ENCODE assay signal across 10 cellular contexts in the genomic region with DNA sequence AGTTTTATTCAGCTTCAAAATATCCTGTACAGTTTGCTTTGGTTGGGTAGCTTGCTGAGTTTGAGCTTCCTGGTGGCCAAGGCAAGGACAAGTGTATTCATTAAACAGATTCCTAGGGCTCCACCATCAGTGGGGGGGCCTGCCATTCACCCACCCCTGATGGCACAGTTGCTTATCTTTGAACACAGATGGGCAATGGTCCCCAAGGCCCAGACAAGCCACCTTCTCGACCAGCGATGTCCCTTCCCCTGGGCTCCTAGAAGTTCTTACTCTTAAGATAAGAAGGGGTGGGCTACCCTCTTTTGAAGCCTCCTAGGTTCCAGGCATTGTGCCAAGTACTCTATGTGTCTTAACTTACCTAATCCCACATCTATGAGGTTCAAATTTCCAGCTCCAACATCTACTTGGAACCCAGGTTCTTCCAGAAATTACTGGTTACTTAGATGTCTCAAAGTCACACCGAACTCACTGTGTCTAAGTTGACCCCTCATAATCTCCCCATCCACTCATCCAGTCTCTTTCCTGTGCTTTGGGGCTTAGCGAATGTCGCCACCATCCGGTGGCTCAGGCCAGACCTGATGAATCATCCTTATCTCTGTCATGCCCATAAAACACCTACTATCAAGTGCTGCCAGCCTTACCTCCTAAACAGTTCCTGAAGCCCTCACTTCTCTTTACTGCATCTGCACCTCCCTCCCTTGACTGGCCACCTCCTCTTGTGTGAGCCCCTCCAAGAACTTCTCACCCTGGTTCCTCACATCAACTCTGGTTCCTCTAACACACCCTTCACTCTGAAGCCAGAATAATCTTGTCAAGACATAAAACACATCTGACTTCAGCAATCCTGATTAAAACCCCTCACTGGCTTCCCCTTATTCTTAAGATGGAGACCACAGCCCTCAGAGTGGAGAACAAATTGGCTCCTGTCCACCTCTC. TPM values are rescaled to one million over a fixed set of nuclear protein-coding genes. Genes with fewer than 3 reads are reported as not detected.
A peak's percentile ranks its signal among the peaks of the same experiment; 100 is the strongest.
DNase-seq lines count a peak whose midpoint lies in the region; TF ChIP-seq lines count a peak whose summit lies in the region.
"Had no signal": no experiment of that assay in that cellular context is flagged by ENCODE, and none has a peak within 500 bp of the region (broad histone marks: within the 10 kb centered on the region; RNA-seq: fewer than 3 reads in every experiment).

No MANE protein-coding gene starts in this region.

- no peaks in the 10 kb centered on the region for H3K79me2 ChIP-seq in Loucy (ENCODE audit: insufficient read depth, low read length)

- H3K27me3 Mint-ChIP-seq in neural crest cell (ENCODE audit: low read depth) = peaks cover 75% of the 10 kb centered on the region

- H3K4me1 ChIP-seq in Loucy (ENCODE audit: insufficient read depth, low read length, poor library complexity, severe bottlenecking) (no peaks in the 10 kb centered on the region), adrenal gland (replicated peaks in 1 of 2) (no peaks in the 10 kb centered on the region)
- H3K4me1 ChIP-seq: psoas muscle had no signal

- H3K27me3 ChIP-seq in Loucy (ENCODE audit: insufficient read depth, low read length, poor library complexity, severe bottlenecking) (no peaks in the 10 kb centered on the region), adrenal gland (peaks cover 15% of the 10 kb centered on the region)

- intact Hi-C loops in adrenal gland (cut with DNase I) = no loop called here

- H3K36me3 Mint-ChIP-seq in neural crest cell (ENCODE audit: low read depth) = no peaks in the 10 kb centered on the region

- TF ChIP-seq CTCF in GM12872 (IDR thresholded peaks at IDR 0.05; ENCODE audit: insufficient read depth, low read depth, low read length) = peak; percentile 40; the same call in 2 of the 3 replicates
- TF ChIP-seq CTCF in Loucy (conservative IDR thresholded peaks at IDR 0.05; ENCODE audit: low read length) = peak; percentile 27; the same call in 1 of the 2 replicates
- peak in 3 of 6 experiments; percentile 7 to 26 (median 18) for TF ChIP-seq CTCF in adrenal gland (IDR thresholded peaks at IDR 0.05)
- peak; percentile 50 for TF ChIP-seq CTCF in neural crest cell (conservative IDR thresholded peaks at IDR 0.05)
- TF ChIP-seq CTCF in foreskin fibroblast (IDR thresholded peaks at IDR 0.05; ENCODE audit: low read depth, low read length) = no peak

- H3K4me3 ChIP-seq in Loucy (ENCODE audit: low read length, poor library complexity, severe bottlenecking) = no peak overlapping the region
- no peak overlapping the region for H3K4me3 ChIP-seq in adrenal gland
- no peak overlapping the region for H3K4me3 ChIP-seq in foreskin fibroblast (ENCODE audit: low read depth in 1 of 2, low read length in 2 of 2)
- H3K4me3 ChIP-seq: psoas muscle had no signal

- H4K20me1 ChIP-seq in Loucy (ENCODE audit: insufficient read depth, low read length, poor library complexity, severe bottlenecking) = no peaks in the 10 kb centered on the region

- no peaks in the 10 kb centered on the region for H3K4me1 Mint-ChIP-seq in neural crest cell

- H2AFZ ChIP-seq in Loucy (ENCODE audit: low read length) = no peak overlapping the region

- no peak overlapping the region for H3K9ac ChIP-seq in Loucy (ENCODE audit: low read depth, low read length, poor library complexity, severe bottlenecking)

- no peak for TF ChIP-seq POLR2A in adrenal gland (IDR thresholded peaks at IDR 0.05)

- no peaks in the 10 kb centered on the region for H3F3A ChIP-seq in Loucy (ENCODE audit: low read depth)

- 30 to 49% (median 37%) methylated on average over 6 of the region's 6 CpGs for WGBS in adrenal gland, 4 donors

- H3K9me2 ChIP-seq in Loucy (replicated peaks; ENCODE audit: low read depth, low read length) = no peaks in the 10 kb centered on the region

- H3K9me3 Mint-ChIP-seq in neural crest cell = no peaks in the 10 kb centered on the region

- DNase-seq in adrenal gland (peak in 5 of 7 donors; percentile 25 to 54 (median 35)), neural crest cell (ENCODE audit: low read depth, low spot score) (no peak), NCI-H748 treated with DMSO at 0.1 percent for 48 hours (lab: John Stamatoyannopoulos, UW) (no peak), foreskin fibroblast (no peak), cerebellar nuclear complex (lab: John Stamatoyannopoulos, UW) (no peak)
- no peak for DNase-seq in stimulated activated CD4-positive, alpha-beta T cell treated with anti-CD3 and anti-CD28 coated beads, Interleukin-12 subunit alpha, Interleukin-12 subunit beta, amount 100 ng/mL, for 4 hours
- DNase-seq: NCI-H345, psoas muscle had no signal

- no peak overlapping the region for H3K27ac Mint-ChIP-seq in neural crest cell (ENCODE audit: unreplicated experiment)

- no peak overlapping the region for H3K27ac ChIP-seq in adrenal gland
- H3K27ac ChIP-seq: psoas muscle had no signal

- no peak overlapping the region for H3K4me3 Mint-ChIP-seq in neural crest cell

- H3K9me3 ChIP-seq in Loucy (ENCODE audit: insufficient read depth, low read depth, low read length) = no peaks in the 10 kb centered on the region
- no peaks in the 10 kb centered on the region for H3K9me3 ChIP-seq in adrenal gland (replicated peaks in 1 of 3)
- H3K9me3 ChIP-seq: psoas muscle had no signal

- H3K36me3 ChIP-seq in Loucy (ENCODE audit: insufficient read depth, low read length) = no peaks in the 10 kb centered on the region
- no peaks in the 10 kb centered on the region for H3K36me3 ChIP-seq in adrenal gland (replicated peaks in 1 of 2)

- no peak overlapping the region for H3K4me2 ChIP-seq in Loucy (ENCODE audit: low read depth, low read length, poor library complexity, severe bottlenecking)

RNA-seq across cellular contexts. Expression of gene KLHDC7A, which starts 50.1 kb away (rescaled TPM):
- total RNA-seq in adrenal gland (not detected), neural crest cell (not detected in 2 replicates)
- under 1 TPM in 1 of 3 donors, not detected in 2; under 0.01 TPM for polyA plus RNA-seq in adrenal gland
- total RNA-seq: psoas muscle had no signal

Comparison
In these comparisons a context has a peak if more than half of its experiments do, and no peak if none do; other contexts are left out.
1. DNase-seq: peak in adrenal gland (5 of 7); none in neural crest cell (single experiment), NCI-H748 treated with DMSO at 0.1 percent for 48 hours (single experiment), foreskin fibroblast (0 of 2), cerebellar nuclear complex (0 of 2) and stimulated activated CD4-positive, alpha-beta T cell treated with anti-CD3 and anti-CD28 coated beads, Interleukin-12 subunit alpha, Interleukin-12 subunit beta, amount 100 ng/mL, for 4 hours (single experiment).